ENCODE assay signal across 1 cellular context in the genomic region with DNA sequence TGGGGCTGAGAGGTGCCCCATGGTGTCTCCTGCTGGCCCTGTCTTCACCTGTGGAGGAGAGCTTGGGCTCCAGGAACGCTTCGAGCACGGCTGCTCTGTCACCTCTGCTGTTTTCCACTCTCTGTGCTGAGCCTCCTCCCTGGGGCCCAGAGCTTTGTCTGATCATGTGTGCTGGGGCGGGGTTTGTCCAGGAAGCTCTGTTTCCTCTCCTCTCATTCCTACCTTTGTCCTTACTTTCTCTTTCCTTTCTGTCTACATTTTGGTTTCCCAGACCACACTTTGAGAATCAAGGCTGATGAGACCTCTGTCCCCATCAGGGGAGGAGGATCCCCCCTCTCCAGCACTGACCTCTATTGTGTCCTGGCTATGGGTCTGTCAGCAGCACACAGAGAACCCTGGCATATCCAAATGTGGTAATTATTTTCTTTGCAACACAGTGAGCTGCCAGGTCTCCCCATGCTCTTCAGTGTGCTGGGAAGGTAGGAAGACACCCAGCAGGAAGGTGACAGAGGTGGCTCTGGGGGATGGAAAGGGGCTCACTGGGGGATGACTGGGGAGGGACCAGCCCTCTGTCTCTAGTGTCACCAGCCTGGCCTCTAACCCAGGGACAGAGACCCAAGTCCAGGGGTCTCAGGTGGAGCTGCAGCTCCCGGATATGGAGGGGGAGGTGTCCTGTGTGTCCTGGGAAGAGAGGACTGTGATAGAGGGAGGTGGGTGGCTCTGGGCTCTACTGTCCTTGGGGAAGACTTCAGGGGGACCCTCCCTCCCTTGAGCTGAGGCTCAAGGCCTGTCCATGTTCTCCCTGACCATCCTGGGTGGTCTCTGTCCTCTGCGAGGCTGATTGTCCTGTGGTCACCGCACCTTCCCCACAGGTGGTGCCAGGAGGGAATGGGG.
A peak's percentile ranks its signal among the peaks of the same experiment; 100 is the strongest.
TF ChIP-seq lines count a peak whose summit lies in the region.

A gene (minus strand): TSS at position 128 of the 894 bp plus-strand sequence. CDS start 107 bp downstream, at position 21.

TF ChIP-seq in HepG2, 621 proteins besides CTCF, POLR2A, EP300 and RAD21 (continued from another document and continues in another):
- TF ChIP-seq, protein P1, sequence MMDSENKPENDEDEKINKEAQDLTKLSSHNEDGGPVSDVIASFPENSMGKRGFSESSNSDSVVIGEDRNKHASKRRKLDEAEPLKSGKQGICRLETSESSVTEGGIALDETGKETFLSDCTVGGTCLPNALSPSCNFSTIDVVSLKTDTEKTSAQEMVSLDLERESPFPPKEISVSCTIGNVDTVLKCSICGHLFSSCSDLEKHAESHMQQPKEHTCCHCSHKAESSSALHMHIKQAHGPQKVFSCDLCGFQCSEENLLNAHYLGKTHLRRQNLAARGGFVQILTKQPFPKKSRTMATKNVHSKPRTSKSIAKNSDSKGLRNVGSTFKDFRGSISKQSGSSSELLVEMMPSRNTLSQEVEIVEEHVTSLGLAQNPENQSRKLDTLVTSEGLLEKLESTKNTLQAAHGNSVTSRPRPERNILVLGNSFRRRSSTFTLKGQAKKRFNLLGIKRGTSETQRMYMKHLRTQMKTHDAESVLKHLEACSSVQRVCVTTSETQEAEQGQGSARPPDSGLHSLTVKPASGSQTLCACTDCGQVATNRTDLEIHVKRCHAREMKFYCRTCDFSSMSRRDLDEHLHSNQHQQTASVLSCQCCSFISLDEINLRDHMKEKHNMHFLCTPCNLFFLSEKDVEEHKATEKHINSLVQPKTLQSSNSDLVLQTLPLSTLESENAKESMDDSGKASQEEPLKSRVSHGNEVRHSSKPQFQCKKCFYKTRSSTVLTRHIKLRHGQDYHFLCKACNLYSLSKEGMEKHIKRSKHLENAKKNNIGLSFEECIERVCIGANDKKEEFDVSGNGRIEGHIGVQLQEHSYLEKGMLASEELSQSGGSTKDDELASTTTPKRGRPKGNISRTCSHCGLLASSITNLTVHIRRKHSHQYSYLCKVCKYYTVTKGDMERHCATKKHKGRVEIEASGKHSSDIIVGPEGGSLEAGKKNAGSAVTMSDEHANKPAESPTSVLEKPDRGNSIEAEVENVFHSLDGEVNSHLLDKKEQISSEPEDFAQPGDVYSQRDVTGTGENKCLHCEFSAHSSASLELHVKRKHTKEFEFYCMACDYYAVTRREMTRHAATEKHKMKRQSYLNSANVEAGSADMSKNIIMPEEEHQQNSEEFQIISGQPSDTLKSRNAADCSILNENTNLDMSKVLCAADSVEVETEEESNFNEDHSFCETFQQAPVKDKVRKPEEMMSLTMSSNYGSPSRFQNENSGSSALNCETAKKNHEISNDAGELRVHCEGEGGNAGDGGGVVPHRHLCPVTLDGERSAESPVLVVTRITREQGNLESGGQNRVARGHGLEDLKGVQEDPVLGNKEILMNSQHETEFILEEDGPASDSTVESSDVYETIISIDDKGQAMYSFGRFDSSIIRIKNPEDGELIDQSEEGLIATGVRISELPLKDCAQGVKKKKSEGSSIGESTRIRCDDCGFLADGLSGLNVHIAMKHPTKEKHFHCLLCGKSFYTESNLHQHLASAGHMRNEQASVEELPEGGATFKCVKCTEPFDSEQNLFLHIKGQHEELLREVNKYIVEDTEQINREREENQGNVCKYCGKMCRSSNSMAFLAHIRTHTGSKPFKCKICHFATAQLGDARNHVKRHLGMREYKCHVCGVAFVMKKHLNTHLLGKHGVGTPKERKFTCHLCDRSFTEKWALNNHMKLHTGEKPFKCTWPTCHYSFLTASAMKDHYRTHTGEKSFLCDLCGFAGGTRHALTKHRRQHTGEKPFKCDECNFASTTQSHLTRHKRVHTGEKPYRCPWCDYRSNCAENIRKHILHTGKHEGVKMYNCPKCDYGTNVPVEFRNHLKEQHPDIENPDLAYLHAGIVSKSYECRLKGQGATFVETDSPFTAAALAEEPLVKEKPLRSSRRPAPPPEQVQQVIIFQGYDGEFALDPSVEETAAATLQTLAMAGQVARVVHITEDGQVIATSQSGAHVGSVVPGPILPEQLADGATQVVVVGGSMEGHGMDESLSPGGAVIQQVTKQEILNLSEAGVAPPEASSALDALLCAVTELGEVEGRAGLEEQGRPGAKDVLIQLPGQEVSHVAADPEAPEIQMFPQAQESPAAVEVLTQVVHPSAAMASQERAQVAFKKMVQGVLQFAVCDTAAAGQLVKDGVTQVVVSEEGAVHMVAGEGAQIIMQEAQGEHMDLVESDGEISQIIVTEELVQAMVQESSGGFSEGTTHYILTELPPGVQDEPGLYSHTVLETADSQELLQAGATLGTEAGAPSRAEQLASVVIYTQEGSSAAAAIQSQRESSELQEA (CRISPR knock-in tag; IDR thresholded peaks at IDR 0.05; ENCODE audit: not compliant biosample characterization) = peak; percentile 34
- TF ChIP-seq AHR (CRISPR knock-in tag; IDR thresholded peaks at IDR 0.05) (no peak), YEATS4 (CRISPR knock-in tag; IDR thresholded peaks at IDR 0.05; ENCODE audit: borderline replicate concordance) (no peak; the same call in 1 of the 2 replicates), U2AF1 (optimal IDR thresholded peaks at IDR 0.05; ENCODE audit: low read depth, low read length) (peak; percentile 68), ZNF598 (CRISPR knock-in tag; IDR thresholded peaks at IDR 0.05; ENCODE audit: borderline replicate concordance) (0 out of 2 replicates have a peak, but pooled peaks have one; percentile 26), HHEX (CRISPR knock-in tag; IDR thresholded peaks at IDR 0.05) (no peak), AKAP8 (CRISPR knock-in tag; IDR thresholded peaks at IDR 0.05) (no peak), ISX (CRISPR knock-in tag; conservative IDR thresholded peaks at IDR 0.05) (no peak), ZSCAN22 (CRISPR knock-in tag; IDR thresholded peaks at IDR 0.05) (no peak), ZBTB42 (CRISPR knock-in tag; IDR thresholded peaks at IDR 0.05) (no peak), ARHGAP35 (CRISPR knock-in tag; IDR thresholded peaks at IDR 0.05; ENCODE audit: borderline replicate concordance) (no peak), SCMH1 (CRISPR knock-in tag; IDR thresholded peaks at IDR 0.05; ENCODE audit: borderline replicate concordance) (no peak), ZNF296 (CRISPR knock-in tag; conservative IDR thresholded peaks at IDR 0.05) (no peak), RARA (CRISPR knock-in tag; IDR thresholded peaks at IDR 0.05) (peak; percentile 43; the same call in 1 of the 2 replicates), ZNF367 (CRISPR knock-in tag; IDR thresholded peaks at IDR 0.05; ENCODE audit: borderline replicate concordance) (no peak), ZSCAN29 (CRISPR knock-in tag; conservative IDR thresholded peaks at IDR 0.05) (0 out of 2 replicates have a peak, but pooled peaks have one; percentile 23), ZNF737 (CRISPR knock-in tag; IDR thresholded peaks at IDR 0.05; ENCODE audit: borderline replicate concordance) (no peak), SOX5 (CRISPR knock-in tag; IDR thresholded peaks at IDR 0.05; ENCODE audit: borderline replicate concordance) (peak; percentile 57; the same call in 1 of the 2 replicates), ATF1 (CRISPR knock-in tag; IDR thresholded peaks at IDR 0.05) (no peak), ZMYM3 (CRISPR knock-in tag; IDR thresholded peaks at IDR 0.05) (peak; percentile 86), MTF1 (CRISPR knock-in tag; IDR thresholded peaks at IDR 0.05) (no peak), MED13 (CRISPR knock-in tag; IDR thresholded peaks at IDR 0.05) (no peak), ZFAT (CRISPR knock-in tag; conservative IDR thresholded peaks at IDR 0.05) (no peak), KAT7 (CRISPR knock-in tag; IDR thresholded peaks at IDR 0.05; ENCODE audit: borderline replicate concordance) (peak; percentile 31; the same call in 1 of the 2 replicates), TMF1 (CRISPR knock-in tag; IDR thresholded peaks at IDR 0.05; ENCODE audit: low read depth) (no peak), FOXK1 (CRISPR knock-in tag; IDR thresholded peaks at IDR 0.05; ENCODE audit: borderline replicate concordance, low read depth) (0 out of 2 replicates have a peak, but pooled peaks have one; percentile 10), ZFP62 (CRISPR knock-in tag; IDR thresholded peaks at IDR 0.05) (no peak)
- TF ChIP-seq, protein P2, sequence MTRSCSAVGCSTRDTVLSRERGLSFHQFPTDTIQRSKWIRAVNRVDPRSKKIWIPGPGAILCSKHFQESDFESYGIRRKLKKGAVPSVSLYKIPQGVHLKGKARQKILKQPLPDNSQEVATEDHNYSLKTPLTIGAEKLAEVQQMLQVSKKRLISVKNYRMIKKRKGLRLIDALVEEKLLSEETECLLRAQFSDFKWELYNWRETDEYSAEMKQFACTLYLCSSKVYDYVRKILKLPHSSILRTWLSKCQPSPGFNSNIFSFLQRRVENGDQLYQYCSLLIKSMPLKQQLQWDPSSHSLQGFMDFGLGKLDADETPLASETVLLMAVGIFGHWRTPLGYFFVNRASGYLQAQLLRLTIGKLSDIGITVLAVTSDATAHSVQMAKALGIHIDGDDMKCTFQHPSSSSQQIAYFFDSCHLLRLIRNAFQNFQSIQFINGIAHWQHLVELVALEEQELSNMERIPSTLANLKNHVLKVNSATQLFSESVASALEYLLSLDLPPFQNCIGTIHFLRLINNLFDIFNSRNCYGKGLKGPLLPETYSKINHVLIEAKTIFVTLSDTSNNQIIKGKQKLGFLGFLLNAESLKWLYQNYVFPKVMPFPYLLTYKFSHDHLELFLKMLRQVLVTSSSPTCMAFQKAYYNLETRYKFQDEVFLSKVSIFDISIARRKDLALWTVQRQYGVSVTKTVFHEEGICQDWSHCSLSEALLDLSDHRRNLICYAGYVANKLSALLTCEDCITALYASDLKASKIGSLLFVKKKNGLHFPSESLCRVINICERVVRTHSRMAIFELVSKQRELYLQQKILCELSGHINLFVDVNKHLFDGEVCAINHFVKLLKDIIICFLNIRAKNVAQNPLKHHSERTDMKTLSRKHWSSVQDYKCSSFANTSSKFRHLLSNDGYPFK (CRISPR knock-in tag; IDR thresholded peaks at IDR 0.05; ENCODE audit: borderline replicate concordance) = no peak
- TF ChIP-seq, protein P3, sequence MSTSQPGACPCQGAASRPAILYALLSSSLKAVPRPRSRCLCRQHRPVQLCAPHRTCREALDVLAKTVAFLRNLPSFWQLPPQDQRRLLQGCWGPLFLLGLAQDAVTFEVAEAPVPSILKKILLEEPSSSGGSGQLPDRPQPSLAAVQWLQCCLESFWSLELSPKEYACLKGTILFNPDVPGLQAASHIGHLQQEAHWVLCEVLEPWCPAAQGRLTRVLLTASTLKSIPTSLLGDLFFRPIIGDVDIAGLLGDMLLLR (CRISPR knock-in tag; IDR thresholded peaks at IDR 0.05) = no peak
- TF ChIP-seq, protein P4, sequence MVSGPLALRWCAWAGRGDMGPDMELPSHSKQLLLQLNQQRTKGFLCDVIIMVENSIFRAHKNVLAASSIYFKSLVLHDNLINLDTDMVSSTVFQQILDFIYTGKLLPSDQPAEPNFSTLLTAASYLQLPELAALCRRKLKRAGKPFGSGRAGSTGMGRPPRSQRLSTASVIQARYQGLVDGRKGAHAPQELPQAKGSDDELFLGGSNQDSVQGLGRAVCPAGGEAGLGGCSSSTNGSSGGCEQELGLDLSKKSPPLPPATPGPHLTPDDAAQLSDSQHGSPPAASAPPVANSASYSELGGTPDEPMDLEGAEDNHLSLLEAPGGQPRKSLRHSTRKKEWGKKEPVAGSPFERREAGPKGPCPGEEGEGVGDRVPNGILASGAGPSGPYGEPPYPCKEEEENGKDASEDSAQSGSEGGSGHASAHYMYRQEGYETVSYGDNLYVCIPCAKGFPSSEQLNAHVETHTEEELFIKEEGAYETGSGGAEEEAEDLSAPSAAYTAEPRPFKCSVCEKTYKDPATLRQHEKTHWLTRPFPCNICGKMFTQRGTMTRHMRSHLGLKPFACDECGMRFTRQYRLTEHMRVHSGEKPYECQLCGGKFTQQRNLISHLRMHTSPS (CRISPR knock-in tag; IDR thresholded peaks at IDR 0.05; ENCODE audit: low read depth) = no peak
- TF ChIP-seq, protein P5, sequence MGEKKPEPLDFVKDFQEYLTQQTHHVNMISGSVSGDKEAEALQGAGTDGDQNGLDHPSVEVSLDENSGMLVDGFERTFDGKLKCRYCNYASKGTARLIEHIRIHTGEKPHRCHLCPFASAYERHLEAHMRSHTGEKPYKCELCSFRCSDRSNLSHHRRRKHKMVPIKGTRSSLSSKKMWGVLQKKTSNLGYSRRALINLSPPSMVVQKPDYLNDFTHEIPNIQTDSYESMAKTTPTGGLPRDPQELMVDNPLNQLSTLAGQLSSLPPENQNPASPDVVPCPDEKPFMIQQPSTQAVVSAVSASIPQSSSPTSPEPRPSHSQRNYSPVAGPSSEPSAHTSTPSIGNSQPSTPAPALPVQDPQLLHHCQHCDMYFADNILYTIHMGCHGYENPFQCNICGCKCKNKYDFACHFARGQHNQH (CRISPR knock-in tag; IDR thresholded peaks at IDR 0.05) = 0 out of 2 replicates have a peak, but pooled peaks have one; percentile 22
- TF ChIP-seq, protein P6, sequence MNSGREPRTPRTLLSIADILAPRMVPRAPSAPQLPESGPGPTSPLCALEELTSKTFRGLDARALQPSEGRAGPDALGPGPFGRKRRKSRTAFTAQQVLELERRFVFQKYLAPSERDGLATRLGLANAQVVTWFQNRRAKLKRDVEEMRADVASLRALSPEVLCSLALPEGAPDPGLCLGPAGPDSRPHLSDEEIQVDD (CRISPR knock-in tag; IDR thresholded peaks at IDR 0.05; ENCODE audit: borderline replicate concordance) = no peak
- TF ChIP-seq, protein P7, sequence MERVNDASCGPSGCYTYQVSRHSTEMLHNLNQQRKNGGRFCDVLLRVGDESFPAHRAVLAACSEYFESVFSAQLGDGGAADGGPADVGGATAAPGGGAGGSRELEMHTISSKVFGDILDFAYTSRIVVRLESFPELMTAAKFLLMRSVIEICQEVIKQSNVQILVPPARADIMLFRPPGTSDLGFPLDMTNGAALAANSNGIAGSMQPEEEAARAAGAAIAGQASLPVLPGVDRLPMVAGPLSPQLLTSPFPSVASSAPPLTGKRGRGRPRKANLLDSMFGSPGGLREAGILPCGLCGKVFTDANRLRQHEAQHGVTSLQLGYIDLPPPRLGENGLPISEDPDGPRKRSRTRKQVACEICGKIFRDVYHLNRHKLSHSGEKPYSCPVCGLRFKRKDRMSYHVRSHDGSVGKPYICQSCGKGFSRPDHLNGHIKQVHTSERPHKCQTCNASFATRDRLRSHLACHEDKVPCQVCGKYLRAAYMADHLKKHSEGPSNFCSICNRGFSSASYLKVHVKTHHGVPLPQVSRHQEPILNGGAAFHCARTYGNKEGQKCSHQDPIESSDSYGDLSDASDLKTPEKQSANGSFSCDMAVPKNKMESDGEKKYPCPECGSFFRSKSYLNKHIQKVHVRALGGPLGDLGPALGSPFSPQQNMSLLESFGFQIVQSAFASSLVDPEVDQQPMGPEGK (CRISPR knock-in tag; IDR thresholded peaks at IDR 0.05) = no peak
- TF ChIP-seq, protein P8, sequence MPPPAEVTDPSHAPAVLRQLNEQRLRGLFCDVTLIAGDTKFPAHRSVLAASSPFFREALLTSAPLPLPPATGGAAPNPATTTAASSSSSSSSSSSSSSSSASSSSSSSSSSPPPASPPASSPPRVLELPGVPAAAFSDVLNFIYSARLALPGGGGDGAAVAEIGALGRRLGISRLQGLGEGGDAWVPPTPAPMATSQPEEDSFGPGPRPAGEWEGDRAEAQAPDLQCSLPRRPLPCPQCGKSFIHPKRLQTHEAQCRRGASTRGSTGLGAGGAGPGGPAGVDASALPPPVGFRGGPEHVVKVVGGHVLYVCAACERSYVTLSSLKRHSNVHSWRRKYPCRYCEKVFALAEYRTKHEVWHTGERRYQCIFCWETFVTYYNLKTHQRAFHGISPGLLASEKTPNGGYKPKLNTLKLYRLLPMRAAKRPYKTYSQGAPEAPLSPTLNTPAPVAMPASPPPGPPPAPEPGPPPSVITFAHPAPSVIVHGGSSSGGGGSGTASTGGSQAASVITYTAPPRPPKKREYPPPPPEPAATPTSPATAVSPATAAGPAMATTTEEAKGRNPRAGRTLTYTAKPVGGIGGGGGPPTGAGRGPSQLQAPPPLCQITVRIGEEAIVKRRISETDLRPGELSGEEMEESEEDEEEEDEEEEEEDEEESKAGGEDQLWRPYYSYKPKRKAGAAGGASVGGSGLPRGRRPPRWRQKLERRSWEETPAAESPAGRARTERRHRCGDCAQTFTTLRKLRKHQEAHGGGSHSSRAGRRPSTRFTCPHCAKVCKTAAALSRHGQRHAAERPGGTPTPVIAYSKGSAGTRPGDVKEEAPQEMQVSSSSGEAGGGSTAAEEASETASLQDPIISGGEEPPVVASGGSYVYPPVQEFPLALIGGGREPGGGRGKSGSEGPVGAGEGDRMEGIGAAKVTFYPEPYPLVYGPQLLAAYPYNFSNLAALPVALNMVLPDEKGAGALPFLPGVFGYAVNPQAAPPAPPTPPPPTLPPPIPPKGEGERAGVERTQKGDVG (CRISPR knock-in tag; IDR thresholded peaks at IDR 0.05; ENCODE audit: borderline replicate concordance) = no peak
